Comparison of ENCODE assay signal across 11 cellular contexts in the genomic region with DNA sequence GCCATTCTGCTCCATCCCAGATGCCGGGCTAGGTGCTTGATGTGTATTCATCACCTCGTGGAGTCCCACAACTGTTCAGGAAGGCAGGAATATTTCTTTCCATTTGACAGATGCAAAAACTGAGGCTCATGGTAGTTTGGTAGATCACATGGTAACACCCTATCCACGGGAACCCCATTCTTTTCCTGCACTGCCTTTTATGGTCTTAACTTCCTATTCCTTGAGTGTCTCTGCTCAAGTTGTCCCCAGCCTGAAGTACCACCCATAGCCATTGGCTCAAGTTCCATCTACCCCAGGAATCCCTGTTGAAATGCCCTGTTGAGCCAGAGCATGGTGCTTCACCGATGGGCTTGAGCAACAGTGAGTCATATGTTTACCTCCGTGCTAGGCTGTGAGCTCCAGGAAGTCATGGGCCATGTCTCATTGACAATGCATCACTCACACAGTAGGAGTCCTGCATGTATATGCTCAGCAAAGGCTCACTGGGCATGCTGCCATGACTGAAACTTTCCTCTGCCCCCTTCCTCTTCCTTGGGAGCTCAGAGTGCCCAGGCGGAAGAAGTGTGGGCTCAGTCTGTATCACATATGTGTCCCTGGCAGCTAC.
DNase-seq lines count a peak whose midpoint lies in the region; ATAC-seq, FAIRE-seq and TF ChIP-seq lines count a peak whose summit lies in the region.
"Had no signal": no experiment of that assay in that cellular context is flagged by ENCODE, and none has a peak within 500 bp of the region (broad histone marks: within the 10 kb centered on the region; RNA-seq: fewer than 3 reads in every experiment).

No MANE protein-coding gene starts in this region.

- peak overlapping the region; percentile 60 for H3K4me2 ChIP-seq in A549

- no peaks in the 10 kb centered on the region for H3K9me3 ChIP-seq in A549

- no peak for TF ChIP-seq POLR2A in A549 (IDR thresholded peaks at IDR 0.05; ENCODE audit: low read length)

- 23% methylated on average over 6 of the region's 6 CpGs for WGBS in A549 (ENCODE audit: missing lambda C conversion rate)

- CTCF ChIA-PET in A549 (lab: Yijun Ruan, JAX), result interaction anchor here (0.7 to 4.4 kb wide), 8 partner anchors 13 to 525 kb away, joined by 3 to 14 read pairs (median 4); no protein-coding TSS in a partner anchor

- peak; percentile 90 to 96 for DNase-seq in A549 (ENCODE audit: low read depth in 1 of 2, low spot score in 1 of 2)
- DNase-seq in H4 (ENCODE audit: low spot score), result peak; percentile 98
- peak; percentile 72 to 81 for DNase-seq in SW 1271 (lab: John Stamatoyannopoulos, UW)
- DNase-seq in glomerular endothelial cell (ENCODE audit: extremely low read depth, low read depth, low spot score), result peak; percentile 20
- no peak for DNase-seq in activated gamma-delta T cell (lab: John Stamatoyannopoulos, UW)
- DNase-seq: activated B cell treated with CpG ODN at 0.5 μM for 24 hours, NCI-H2171, occipital lobe had no signal

- FAIRE-seq in A549 (lab: Jason Lieb, UNC), result peak; percentile 98

- peak overlapping the region; percentile 88 to 91 for H3K27ac ChIP-seq in A549

- no peak overlapping the region for H3K4me3 ChIP-seq in A549

- POLR2A ChIA-PET in A549 (lab: Yijun Ruan, JAX), result no interaction called here

- TF ChIP-seq RAD21 in A549 (conservative IDR thresholded peaks at IDR 0.05 in 1 of 2, IDR thresholded peaks at IDR 0.05 in 1 of 2), result peak; percentile 33 to 42; a peak in 3 of 5 replicates

- TF ChIP-seq CTCF in A549 (IDR thresholded peaks at IDR 0.05), result no peak

- peak; percentile 94 to 96 for ATAC-seq in A549
- no peak for ATAC-seq in HG03135 (IDR thresholded peaks at IDR 0.05; ENCODE audit: unreplicated experiment)
- no peak for ATAC-seq in HG02884 (IDR thresholded peaks at IDR 0.05; ENCODE audit: unreplicated experiment)
- ATAC-seq in GM18502 (IDR thresholded peaks at IDR 0.05; ENCODE audit: poor library complexity, unreplicated experiment), result no peak

- peaks cover 36% of the 10 kb centered on the region for H3K4me1 ChIP-seq in A549

- TF ChIP-seq EP300 in A549 (IDR thresholded peaks at IDR 0.05), result peak; percentile 54 to 87; a peak in 3 of 5 replicates

TF ChIP-seq in A549, 52 proteins besides CTCF, POLR2A, EP300 and RAD21 (continues in another document):
- no peak for TF ChIP-seq BHLHE40 (IDR thresholded peaks at IDR 0.05; ENCODE audit: low read depth, low read length)
- peak; percentile 75; the same call in 1 of the 2 replicates for TF ChIP-seq HDAC2 (IDR thresholded peaks at IDR 0.05)
- 0 out of 2 replicates have a peak, but pooled peaks have one; percentile 13 for TF ChIP-seq HOXB13 (CRISPR knock-in tag; IDR thresholded peaks at IDR 0.05; ENCODE audit: low read depth)
- no peak for TF ChIP-seq RFX5 (IDR thresholded peaks at IDR 0.05)
- TF ChIP-seq, protein P1, sequence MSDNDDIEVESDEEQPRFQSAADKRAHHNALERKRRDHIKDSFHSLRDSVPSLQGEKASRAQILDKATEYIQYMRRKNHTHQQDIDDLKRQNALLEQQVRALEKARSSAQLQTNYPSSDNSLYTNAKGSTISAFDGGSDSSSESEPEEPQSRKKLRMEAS (IDR thresholded peaks at IDR 0.05), result peak; percentile 90
- TF ChIP-seq JUNB (IDR thresholded peaks at IDR 0.05), result peak; percentile 93
- TF ChIP-seq ZC3H11A (IDR thresholded peaks at IDR 0.05), result no peak
- 0 out of 2 replicates have a peak, but pooled peaks have one; percentile 47 for TF ChIP-seq HOXA7 (CRISPR knock-in tag; IDR thresholded peaks at IDR 0.05)
- TF ChIP-seq ESRRA (IDR thresholded peaks at IDR 0.05; ENCODE audit: borderline replicate concordance, low read length), result no peak
- TF ChIP-seq, protein P2, sequence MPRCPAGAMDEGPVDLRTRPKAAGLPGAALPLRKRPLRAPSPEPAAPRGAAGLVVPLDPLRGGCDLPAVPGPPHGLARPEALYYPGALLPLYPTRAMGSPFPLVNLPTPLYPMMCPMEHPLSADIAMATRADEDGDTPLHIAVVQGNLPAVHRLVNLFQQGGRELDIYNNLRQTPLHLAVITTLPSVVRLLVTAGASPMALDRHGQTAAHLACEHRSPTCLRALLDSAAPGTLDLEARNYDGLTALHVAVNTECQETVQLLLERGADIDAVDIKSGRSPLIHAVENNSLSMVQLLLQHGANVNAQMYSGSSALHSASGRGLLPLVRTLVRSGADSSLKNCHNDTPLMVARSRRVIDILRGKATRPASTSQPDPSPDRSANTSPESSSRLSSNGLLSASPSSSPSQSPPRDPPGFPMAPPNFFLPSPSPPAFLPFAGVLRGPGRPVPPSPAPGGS (IDR thresholded peaks at IDR 0.05), result peak; percentile 80; the same call in 1 of the 3 replicates
- no peak for TF ChIP-seq NR3C1 (IDR thresholded peaks at IDR 0.05)
- TF ChIP-seq, protein P3, sequence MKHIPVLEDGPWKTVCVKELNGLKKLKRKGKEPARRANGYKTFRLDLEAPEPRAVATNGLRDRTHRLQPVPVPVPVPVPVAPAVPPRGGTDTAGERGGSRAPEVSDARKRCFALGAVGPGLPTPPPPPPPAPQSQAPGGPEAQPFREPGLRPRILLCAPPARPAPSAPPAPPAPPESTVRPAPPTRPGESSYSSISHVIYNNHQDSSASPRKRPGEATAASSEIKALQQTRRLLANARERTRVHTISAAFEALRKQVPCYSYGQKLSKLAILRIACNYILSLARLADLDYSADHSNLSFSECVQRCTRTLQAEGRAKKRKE (CRISPR knock-in tag; IDR thresholded peaks at IDR 0.05; ENCODE audit: low read depth), result 0 out of 2 replicates have a peak, but pooled peaks have one; percentile 6
- TF ChIP-seq CEBPB (IDR thresholded peaks at IDR 0.05), result peak; percentile 92 to 98
- TF ChIP-seq TP53 (CRISPR knock-in tag; IDR thresholded peaks at IDR 0.05), result no peak
- peak; percentile 83 for TF ChIP-seq ZFP36 (IDR thresholded peaks at IDR 0.05; ENCODE audit: borderline replicate concordance, partially characterized antibody)
- TF ChIP-seq GATA3 (IDR thresholded peaks at IDR 0.05; ENCODE audit: borderline replicate concordance), result peak; percentile 92
- no peak for TF ChIP-seq POLR2AphosphoS2 (conservative IDR thresholded peaks at IDR 0.05; ENCODE audit: low read length)
- TF ChIP-seq, protein P4, sequence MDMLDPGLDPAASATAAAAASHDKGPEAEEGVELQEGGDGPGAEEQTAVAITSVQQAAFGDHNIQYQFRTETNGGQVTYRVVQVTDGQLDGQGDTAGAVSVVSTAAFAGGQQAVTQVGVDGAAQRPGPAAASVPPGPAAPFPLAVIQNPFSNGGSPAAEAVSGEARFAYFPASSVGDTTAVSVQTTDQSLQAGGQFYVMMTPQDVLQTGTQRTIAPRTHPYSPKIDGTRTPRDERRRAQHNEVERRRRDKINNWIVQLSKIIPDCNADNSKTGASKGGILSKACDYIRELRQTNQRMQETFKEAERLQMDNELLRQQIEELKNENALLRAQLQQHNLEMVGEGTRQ (IDR thresholded peaks at IDR 0.05), result no peak; the same call in 1 of the 2 replicates
- TF ChIP-seq SMC3 (IDR thresholded peaks at IDR 0.05), result peak; percentile 40; the same call in 2 of the 3 replicates
- TF ChIP-seq ZSCAN20 (CRISPR knock-in tag; IDR thresholded peaks at IDR 0.05), result peak; percentile 42; the same call in 1 of the 2 replicates
- TF ChIP-seq MYC (IDR thresholded peaks at IDR 0.05; ENCODE audit: borderline replicate concordance, low read length), result no peak
- TF ChIP-seq PHF8 (IDR thresholded peaks at IDR 0.05; ENCODE audit: borderline replicate concordance, low read depth), result no peak
- TF ChIP-seq SREBF2 (IDR thresholded peaks at IDR 0.05), result no peak
- TF ChIP-seq, protein P5, sequence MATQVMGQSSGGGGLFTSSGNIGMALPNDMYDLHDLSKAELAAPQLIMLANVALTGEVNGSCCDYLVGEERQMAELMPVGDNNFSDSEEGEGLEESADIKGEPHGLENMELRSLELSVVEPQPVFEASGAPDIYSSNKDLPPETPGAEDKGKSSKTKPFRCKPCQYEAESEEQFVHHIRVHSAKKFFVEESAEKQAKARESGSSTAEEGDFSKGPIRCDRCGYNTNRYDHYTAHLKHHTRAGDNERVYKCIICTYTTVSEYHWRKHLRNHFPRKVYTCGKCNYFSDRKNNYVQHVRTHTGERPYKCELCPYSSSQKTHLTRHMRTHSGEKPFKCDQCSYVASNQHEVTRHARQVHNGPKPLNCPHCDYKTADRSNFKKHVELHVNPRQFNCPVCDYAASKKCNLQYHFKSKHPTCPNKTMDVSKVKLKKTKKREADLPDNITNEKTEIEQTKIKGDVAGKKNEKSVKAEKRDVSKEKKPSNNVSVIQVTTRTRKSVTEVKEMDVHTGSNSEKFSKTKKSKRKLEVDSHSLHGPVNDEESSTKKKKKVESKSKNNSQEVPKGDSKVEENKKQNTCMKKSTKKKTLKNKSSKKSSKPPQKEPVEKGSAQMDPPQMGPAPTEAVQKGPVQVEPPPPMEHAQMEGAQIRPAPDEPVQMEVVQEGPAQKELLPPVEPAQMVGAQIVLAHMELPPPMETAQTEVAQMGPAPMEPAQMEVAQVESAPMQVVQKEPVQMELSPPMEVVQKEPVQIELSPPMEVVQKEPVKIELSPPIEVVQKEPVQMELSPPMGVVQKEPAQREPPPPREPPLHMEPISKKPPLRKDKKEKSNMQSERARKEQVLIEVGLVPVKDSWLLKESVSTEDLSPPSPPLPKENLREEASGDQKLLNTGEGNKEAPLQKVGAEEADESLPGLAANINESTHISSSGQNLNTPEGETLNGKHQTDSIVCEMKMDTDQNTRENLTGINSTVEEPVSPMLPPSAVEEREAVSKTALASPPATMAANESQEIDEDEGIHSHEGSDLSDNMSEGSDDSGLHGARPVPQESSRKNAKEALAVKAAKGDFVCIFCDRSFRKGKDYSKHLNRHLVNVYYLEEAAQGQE (IDR thresholded peaks at IDR 0.05), result no peak
- TF ChIP-seq TFCP2L1 (CRISPR knock-in tag; IDR thresholded peaks at IDR 0.05), result no peak
- TF ChIP-seq HOXB5 (CRISPR knock-in tag; IDR thresholded peaks at IDR 0.05), result peak; percentile 92
- no peak for TF ChIP-seq NPAS2 (CRISPR knock-in tag; IDR thresholded peaks at IDR 0.05; ENCODE audit: borderline replicate concordance)
- no peak for TF ChIP-seq NFE2L2 (conservative IDR thresholded peaks at IDR 0.05; ENCODE audit: low read length)
- no peak for TF ChIP-seq EHF (CRISPR knock-in tag; IDR thresholded peaks at IDR 0.05)
- no peak for TF ChIP-seq MAFK (IDR thresholded peaks at IDR 0.05; ENCODE audit: partially characterized antibody)
- TF ChIP-seq FOXS1 (CRISPR knock-in tag; IDR thresholded peaks at IDR 0.05), result peak; percentile 85; the same call in 1 of the 2 replicates
- TF ChIP-seq RCOR1 (IDR thresholded peaks at IDR 0.05; ENCODE audit: low read depth, low read length), result 0 out of 2 replicates have a peak, but pooled peaks have one; percentile 39

Comparison
In these comparisons a context has a peak if more than half of its experiments do, and no peak if none do; other contexts are left out.
1. ATAC-seq: peak in A549 (2 of 2); none in HG03135 (single experiment), HG02884 (single experiment) and GM18502 (single experiment).